2 cellular contexts compared by ENCODE assay signal in genomic region chr1:154325583-154326545, GRCh38.
A peak's percentile ranks its signal among the peaks of the same experiment; 100 is the strongest.
TF ChIP-seq lines count a peak whose summit lies in the region.

No MANE protein-coding gene starts in this region.

TF ChIP-seq in Ishikawa, 13 proteins besides CTCF, POLR2A, EP300 and RAD21:
- no peak for TF ChIP-seq NFIC (IDR thresholded peaks at IDR 0.05)
- TF ChIP-seq YY1 (IDR thresholded peaks at IDR 0.05; ENCODE audit: low read depth) = peak; percentile 42; the same call in 1 of the 2 replicates
- no peak for TF ChIP-seq MAX (IDR thresholded peaks at IDR 0.05)
- TF ChIP-seq CEBPB (IDR thresholded peaks at IDR 0.05) = no peak
- TF ChIP-seq USF1 (IDR thresholded peaks at IDR 0.05) = no peak
- peak; percentile 74 for TF ChIP-seq ZBTB7A (IDR thresholded peaks at IDR 0.05; ENCODE audit: low read depth)

TF ChIP-seq in HepG2, 621 proteins besides CTCF, POLR2A, EP300 and RAD21 (continues in another document):
- peak; percentile 41; the same call in 1 of the 2 replicates for TF ChIP-seq MAX (IDR thresholded peaks at IDR 0.05)
- peak; percentile 13 for TF ChIP-seq RBM39 (IDR thresholded peaks at IDR 0.05; ENCODE audit: low read depth, low read length, poor library complexity, severe bottlenecking)
- no peak for TF ChIP-seq IKZF5 (CRISPR knock-in tag; IDR thresholded peaks at IDR 0.05)
- peak; percentile 56; the same call in 1 of the 2 replicates for TF ChIP-seq SAP130 (CRISPR knock-in tag; IDR thresholded peaks at IDR 0.05; ENCODE audit: low read depth)
- 0 out of 2 replicates have a peak, but pooled peaks have one; percentile 44 for TF ChIP-seq ZNF691 (CRISPR knock-in tag; IDR thresholded peaks at IDR 0.05; ENCODE audit: borderline replicate concordance, low read depth)
- TF ChIP-seq DMAP1 (CRISPR knock-in tag; IDR thresholded peaks at IDR 0.05) = peak; percentile 18; the same call in 1 of the 2 replicates
- 0 out of 2 replicates have a peak, but pooled peaks have one; percentile 25 for TF ChIP-seq ZNF280B (CRISPR knock-in tag; IDR thresholded peaks at IDR 0.05; ENCODE audit: borderline replicate concordance)
- no peak for TF ChIP-seq ZNF367 (CRISPR knock-in tag; IDR thresholded peaks at IDR 0.05; ENCODE audit: borderline replicate concordance)
- TF ChIP-seq ZFY (CRISPR knock-in tag; IDR thresholded peaks at IDR 0.05) = peak; percentile 24; the same call in 1 of the 2 replicates
- TF ChIP-seq ZSCAN21 (CRISPR knock-in tag; IDR thresholded peaks at IDR 0.05; ENCODE audit: borderline replicate concordance) = 0 out of 2 replicates have a peak, but pooled peaks have one; percentile 33
- TF ChIP-seq XRCC5 (optimal IDR thresholded peaks at IDR 0.05; ENCODE audit: low read length) = peak; percentile 18
- no peak for TF ChIP-seq RELA (CRISPR knock-in tag; IDR thresholded peaks at IDR 0.05)
- TF ChIP-seq CENPBD1 (CRISPR knock-in tag; IDR thresholded peaks at IDR 0.05; ENCODE audit: borderline replicate concordance, low read depth) = no peak
- 0 out of 2 replicates have a peak, but pooled peaks have one; percentile 21 for TF ChIP-seq HINFP (CRISPR knock-in tag; IDR thresholded peaks at IDR 0.05; ENCODE audit: low read depth)
- no peak for TF ChIP-seq ARID2 (CRISPR knock-in tag; IDR thresholded peaks at IDR 0.05; ENCODE audit: borderline replicate concordance)
- TF ChIP-seq KLF13 (CRISPR knock-in tag; IDR thresholded peaks at IDR 0.05) = no peak
- TF ChIP-seq HMGXB4 (CRISPR knock-in tag; IDR thresholded peaks at IDR 0.05; ENCODE audit: borderline replicate concordance in 1 of 2, low read depth in 1 of 2) = peak; percentile 79 to 82
- 0 out of 2 replicates have a peak, but pooled peaks have one; percentile 3 for TF ChIP-seq FOXA3 (CRISPR knock-in tag; IDR thresholded peaks at IDR 0.05)
- TF ChIP-seq ZMYM4 (CRISPR knock-in tag; IDR thresholded peaks at IDR 0.05) = peak; percentile 23; the same call in 1 of the 2 replicates
- no peak for TF ChIP-seq MNT (IDR thresholded peaks at IDR 0.05)
- TF ChIP-seq NR1H2 (CRISPR knock-in tag; IDR thresholded peaks at IDR 0.05; ENCODE audit: borderline replicate concordance, low read depth) = no peak
- no peak for TF ChIP-seq SOX13 (IDR thresholded peaks at IDR 0.05)
- peak in 1 of 2 experiments; percentile 12; a peak in 1 of 4 replicates for TF ChIP-seq SOX13 (CRISPR knock-in tag; conservative IDR thresholded peaks at IDR 0.05 in 1 of 2, IDR thresholded peaks at IDR 0.05 in 1 of 2)
- peak; percentile 6; the same call in 1 of the 2 replicates for TF ChIP-seq KDM4B (CRISPR knock-in tag; IDR thresholded peaks at IDR 0.05)
- 0 out of 2 replicates have a peak, but pooled peaks have one; percentile 32 for TF ChIP-seq MED1 (CRISPR knock-in tag; IDR thresholded peaks at IDR 0.05)
- TF ChIP-seq GTF3A (CRISPR knock-in tag; conservative IDR thresholded peaks at IDR 0.05) = no peak
- TF ChIP-seq ARNTL (CRISPR knock-in tag; IDR thresholded peaks at IDR 0.05) = peak; percentile 22; the same call in 1 of the 2 replicates
- TF ChIP-seq TCF7L2 (IDR thresholded peaks at IDR 0.05; ENCODE audit: low read depth, low read length) = no peak
- TF ChIP-seq BHLHE40 (IDR thresholded peaks at IDR 0.05; ENCODE audit: low read length) = 0 out of 2 replicates have a peak, but pooled peaks have one; percentile 9
- TF ChIP-seq MTERF4 (CRISPR knock-in tag; IDR thresholded peaks at IDR 0.05) = 0 out of 2 replicates have a peak, but pooled peaks have one; percentile 22
- TF ChIP-seq MTA1 (CRISPR knock-in tag; IDR thresholded peaks at IDR 0.05; ENCODE audit: borderline replicate concordance) = 0 out of 2 replicates have a peak, but pooled peaks have one; percentile 21
- TF ChIP-seq HNRNPL (IDR thresholded peaks at IDR 0.05; ENCODE audit: low read depth, low read length) = no peak
- 0 out of 2 replicates have a peak, but pooled peaks have one; percentile 45 for TF ChIP-seq ATF7-NPFF (CRISPR knock-in tag; IDR thresholded peaks at IDR 0.05; ENCODE audit: low read depth)
- peak; percentile 51; the same call in 1 of the 2 replicates for TF ChIP-seq ZNF891 (CRISPR knock-in tag; IDR thresholded peaks at IDR 0.05)
- TF ChIP-seq SRSF1 (optimal IDR thresholded peaks at IDR 0.05; ENCODE audit: low read depth, low read length) = peak; percentile 55
- TF ChIP-seq ZNF737 (CRISPR knock-in tag; IDR thresholded peaks at IDR 0.05; ENCODE audit: borderline replicate concordance) = no peak
- peak; percentile 46; the same call in 1 of the 2 replicates for TF ChIP-seq RBFOX2 (IDR thresholded peaks at IDR 0.05; ENCODE audit: low read depth, low read length)
- TF ChIP-seq ZFX (CRISPR knock-in tag; IDR thresholded peaks at IDR 0.05; ENCODE audit: low read depth) = peak; percentile 31; the same call in 1 of the 2 replicates
- TF ChIP-seq NONO (IDR thresholded peaks at IDR 0.05) = no peak
- TF ChIP-seq NONO (CRISPR knock-in tag; conservative IDR thresholded peaks at IDR 0.05) = no peak
- TF ChIP-seq GABPA (IDR thresholded peaks at IDR 0.05; ENCODE audit: low read depth, low read length) = no peak
- TF ChIP-seq GABPA (CRISPR knock-in tag; IDR thresholded peaks at IDR 0.05; ENCODE audit: low read depth) = 0 out of 2 replicates have a peak, but pooled peaks have one; percentile 46
- 0 out of 2 replicates have a peak, but pooled peaks have one; percentile 21 for TF ChIP-seq PHF8 (CRISPR knock-in tag; IDR thresholded peaks at IDR 0.05)
- TF ChIP-seq KDM2A (CRISPR knock-in tag; IDR thresholded peaks at IDR 0.05; ENCODE audit: borderline replicate concordance, low read depth) = 0 out of 2 replicates have a peak, but pooled peaks have one; percentile 17
- TF ChIP-seq AGO1 (IDR thresholded peaks at IDR 0.05; ENCODE audit: low read depth, low read length, poor library complexity, severe bottlenecking) = no peak
- TF ChIP-seq PATZ1 (CRISPR knock-in tag; IDR thresholded peaks at IDR 0.05) = peak; percentile 29; the same call in 1 of the 2 replicates
- 0 out of 2 replicates have a peak, but pooled peaks have one; percentile 44 for TF ChIP-seq ZNF275 (CRISPR knock-in tag; IDR thresholded peaks at IDR 0.05; ENCODE audit: borderline replicate concordance)
- peak; percentile 5; the same call in 1 of the 2 replicates for TF ChIP-seq HNF4A (CRISPR knock-in tag; IDR thresholded peaks at IDR 0.05)
- TF ChIP-seq ZNF792 (CRISPR knock-in tag; IDR thresholded peaks at IDR 0.05) = peak; percentile 19; the same call in 1 of the 2 replicates
- no peak for TF ChIP-seq TOE1 (CRISPR knock-in tag; IDR thresholded peaks at IDR 0.05)
- peak; percentile 41; the same call in 1 of the 2 replicates for TF ChIP-seq ZNF350 (CRISPR knock-in tag; IDR thresholded peaks at IDR 0.05; ENCODE audit: borderline replicate concordance, low read depth)
- TF ChIP-seq RNF2 (conservative IDR thresholded peaks at IDR 0.05; ENCODE audit: low read depth) = no peak
- TF ChIP-seq SALL1 (CRISPR knock-in tag; IDR thresholded peaks at IDR 0.05) = 0 out of 2 replicates have a peak, but pooled peaks have one; percentile 17
- TF ChIP-seq CHCHD3 (CRISPR knock-in tag; IDR thresholded peaks at IDR 0.05) = 0 out of 2 replicates have a peak, but pooled peaks have one; percentile 26
